19 cellular contexts compared by ENCODE assay signal in genomic region chr3:153087595-153088566, GRCh38.
DNase-seq lines count a peak whose midpoint lies in the region; ATAC-seq, FAIRE-seq and TF ChIP-seq lines count a peak whose summit lies in the region.
"Had no signal": no experiment of that assay in that cellular context is flagged by ENCODE, and none has a peak within 500 bp of the region (broad histone marks: within the 10 kb centered on the region; RNA-seq: fewer than 3 reads in every experiment).

No MANE protein-coding gene starts in this region.

- H3K9ac ChIP-seq in adipocyte (ENCODE audit: low read length): no peak overlapping the region

- ATAC-seq in foreskin keratinocyte (peak; percentile 50), left lobe of liver (no peak)
- ATAC-seq: upper lobe of right lung had no signal

- CTCF ChIA-PET in AG04450 (lab: Charles Lee): interaction anchor here (0.5 kb wide), 1 partner anchor 122 kb away, joined by 3 read pairs; no protein-coding TSS in a partner anchor

- H3K27me3 ChIP-seq in AG04450 (ENCODE audit: control insufficient read depth, insufficient read depth, low read length) (no peaks in the 10 kb centered on the region), adipocyte (replicated peaks; ENCODE audit: control insufficient read depth, insufficient read depth, low read length) (no peaks in the 10 kb centered on the region), foreskin keratinocyte (no peaks in the 10 kb centered on the region)
- H3K27me3 ChIP-seq: upper lobe of right lung had no signal

- no peak for TF ChIP-seq CTCF in AG04450 (IDR thresholded peaks at IDR 0.05; ENCODE audit: low read depth, low read length)
- no peak for TF ChIP-seq CTCF in foreskin keratinocyte (conservative IDR thresholded peaks at IDR 0.05)

- H3K4me1 ChIP-seq in adipocyte (ENCODE audit: control insufficient read depth, insufficient read depth, low read length): peaks cover 9% of the 10 kb centered on the region
- peaks cover 6% of the 10 kb centered on the region for H3K4me1 ChIP-seq in foreskin keratinocyte
- H3K4me1 ChIP-seq: upper lobe of right lung had no signal

- FAIRE-seq in H54 (lab: Jason Lieb, UNC): peak; percentile 6
- FAIRE-seq: islet of Langerhans had no signal

- DNase-seq in AG04450 (ENCODE audit: low read depth, low spot score) (peak; percentile 61), H54 (ENCODE audit: insufficient read length, low spot score) (no peak), adipocyte (ENCODE audit: low read depth) (peak; percentile 53), foreskin keratinocyte (peak; percentile 19 to 35), glomerular visceral epithelial cell (ENCODE audit: extremely low spot score) (no peak), NCI-H128 (lab: John Stamatoyannopoulos, UW; ENCODE audit: unreplicated experiment) (no peak), SW 1271 (lab: John Stamatoyannopoulos, UW) (no peak), left lobe of liver (ENCODE audit: low spot score) (no peak)
- DNase-seq: ACHN; activated naive CD4-positive, alpha-beta T cell treated with anti-CD3 and anti-CD28 coated beads, Interleukin-2, amount 10 ng/mL, durations not matched to agents 7 days and 5 days; DMS53; NCI-H1436 treated with DMSO at 0.1 percent for 48 hours; NCI-H510A treated with DMSO at 0.1 percent for 48 hours; SIG-M5; stimulated activated CD4-positive, alpha-beta T cell treated with anti-CD3 and anti-CD28 coated beads, Interleukin-1b, Interleukin-23, amount 100 ng/mL, for 48 hours; stimulated activated CD8-positive, alpha-beta memory T cell treated with anti-CD3 and anti-CD28 coated beads, Interleukin-4, amount 100 ng/mL, for 48 hours; upper lobe of right lung had no signal

- POLR2A ChIA-PET in AG04450 (lab: Yijun Ruan, JAX): no interaction called here

- H3K27ac ChIP-seq in AG04450 (ENCODE audit: low read depth, low read length) (no peak overlapping the region), foreskin keratinocyte (no peak overlapping the region)
- H3K27ac ChIP-seq: epithelial cell of prostate, upper lobe of right lung had no signal

- H3K9me3 ChIP-seq in AG04450 (ENCODE audit: control insufficient read depth, insufficient read depth, low read length): no peaks in the 10 kb centered on the region
- no peaks in the 10 kb centered on the region for H3K9me3 ChIP-seq in adipocyte (ENCODE audit: control insufficient read depth, low read length)
- H3K9me3 ChIP-seq: upper lobe of right lung had no signal

- TF ChIP-seq POLR2A in H54 (IDR thresholded peaks at IDR 0.05; ENCODE audit: low read depth, low read length): no peak

- no peaks in the 10 kb centered on the region for H3K36me3 ChIP-seq in adipocyte (ENCODE audit: control insufficient read depth, insufficient read depth, low read length, severe bottlenecking)
- H3K36me3 ChIP-seq: upper lobe of right lung had no signal

- H3K4me3 ChIP-seq in AG04450 (ENCODE audit: low read depth, low read length): no peak overlapping the region
- H3K4me3 ChIP-seq in adipocyte (ENCODE audit: low read length): no peak overlapping the region
- H3K4me3 ChIP-seq: upper lobe of right lung had no signal

Comparison
In these comparisons a context has a peak if more than half of its experiments do, and no peak if none do; other contexts are left out.
1. DNase-seq: peak in AG04450 (single experiment), adipocyte (single experiment) and foreskin keratinocyte (2 of 2); none in H54 (single experiment), glomerular visceral epithelial cell (single experiment), NCI-H128 (single experiment), SW 1271 (0 of 2) and left lobe of liver (single experiment).